1 cellular context compared by ENCODE assay signal in the genomic region with DNA sequence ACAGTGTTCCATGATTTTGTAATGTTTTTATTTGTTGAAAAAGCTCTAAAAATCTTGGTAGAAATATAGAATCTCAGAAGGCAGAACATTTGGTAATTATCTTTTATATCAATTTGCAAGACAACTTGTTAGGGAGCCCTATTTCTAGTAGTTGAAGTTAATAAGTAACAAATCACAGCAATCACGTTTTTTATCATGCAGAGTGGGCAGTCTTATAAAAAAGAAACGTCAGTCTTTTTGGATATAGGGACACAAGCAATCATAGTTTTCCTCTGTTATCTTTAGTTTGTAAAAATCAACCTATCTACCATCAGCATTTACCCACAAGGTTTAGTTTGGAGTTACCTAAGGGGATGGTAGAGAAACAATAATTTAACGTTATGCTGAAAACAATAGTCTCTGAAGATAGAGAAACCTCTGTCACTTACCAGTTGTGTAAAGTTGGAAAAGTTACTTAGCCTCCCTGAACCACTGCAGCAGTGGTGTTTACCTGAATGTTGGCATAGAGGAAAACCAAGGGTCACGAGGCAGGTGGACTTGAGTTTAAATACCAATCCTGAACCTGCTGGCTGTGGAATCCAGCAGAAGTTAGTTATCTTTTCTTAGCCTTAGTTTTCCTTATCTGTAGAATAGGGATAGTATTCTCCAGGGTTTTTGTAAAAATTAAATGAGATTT.
TF ChIP-seq lines count a peak whose summit lies in the region.

No MANE protein-coding gene starts in this region.

TF ChIP-seq in HCT116, 20 proteins besides CTCF, POLR2A, EP300 and RAD21 (continued from another document):
- TF ChIP-seq, protein P1, sequence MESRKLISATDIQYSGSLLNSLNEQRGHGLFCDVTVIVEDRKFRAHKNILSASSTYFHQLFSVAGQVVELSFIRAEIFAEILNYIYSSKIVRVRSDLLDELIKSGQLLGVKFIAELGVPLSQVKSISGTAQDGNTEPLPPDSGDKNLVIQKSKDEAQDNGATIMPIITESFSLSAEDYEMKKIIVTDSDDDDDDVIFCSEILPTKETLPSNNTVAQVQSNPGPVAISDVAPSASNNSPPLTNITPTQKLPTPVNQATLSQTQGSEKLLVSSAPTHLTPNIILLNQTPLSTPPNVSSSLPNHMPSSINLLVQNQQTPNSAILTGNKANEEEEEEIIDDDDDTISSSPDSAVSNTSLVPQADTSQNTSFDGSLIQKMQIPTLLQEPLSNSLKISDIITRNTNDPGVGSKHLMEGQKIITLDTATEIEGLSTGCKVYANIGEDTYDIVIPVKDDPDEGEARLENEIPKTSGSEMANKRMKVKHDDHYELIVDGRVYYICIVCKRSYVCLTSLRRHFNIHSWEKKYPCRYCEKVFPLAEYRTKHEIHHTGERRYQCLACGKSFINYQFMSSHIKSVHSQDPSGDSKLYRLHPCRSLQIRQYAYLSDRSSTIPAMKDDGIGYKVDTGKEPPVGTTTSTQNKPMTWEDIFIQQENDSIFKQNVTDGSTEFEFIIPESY (IDR thresholded peaks at IDR 0.05; ENCODE audit: extremely low read depth, insufficient replicate concordance, low read length) = no peak
- TF ChIP-seq SRF (IDR thresholded peaks at IDR 0.05; ENCODE audit: low read depth) = no peak
- no peak for TF ChIP-seq TCF7L2 (IDR thresholded peaks at IDR 0.05; ENCODE audit: borderline replicate concordance, extremely low read depth, insufficient read depth, insufficient read length)
- TF ChIP-seq ELF1 (IDR thresholded peaks at IDR 0.05; ENCODE audit: borderline replicate concordance, low read depth) = no peak
- no peak for TF ChIP-seq CEBPB (IDR thresholded peaks at IDR 0.05; ENCODE audit: low read depth)
- no peak for TF ChIP-seq ZFX (IDR thresholded peaks at IDR 0.05)
- no peak for TF ChIP-seq YY1 (IDR thresholded peaks at IDR 0.05; ENCODE audit: extremely low read depth, insufficient replicate concordance, low read depth, low read length)
- TF ChIP-seq, protein P2, sequence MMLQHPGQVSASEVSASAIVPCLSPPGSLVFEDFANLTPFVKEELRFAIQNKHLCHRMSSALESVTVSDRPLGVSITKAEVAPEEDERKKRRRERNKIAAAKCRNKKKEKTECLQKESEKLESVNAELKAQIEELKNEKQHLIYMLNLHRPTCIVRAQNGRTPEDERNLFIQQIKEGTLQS (IDR thresholded peaks at IDR 0.05) = no peak
- TF ChIP-seq, protein P3, sequence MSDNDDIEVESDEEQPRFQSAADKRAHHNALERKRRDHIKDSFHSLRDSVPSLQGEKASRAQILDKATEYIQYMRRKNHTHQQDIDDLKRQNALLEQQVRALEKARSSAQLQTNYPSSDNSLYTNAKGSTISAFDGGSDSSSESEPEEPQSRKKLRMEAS (IDR thresholded peaks at IDR 0.05) = no peak
- TF ChIP-seq JUND (IDR thresholded peaks at IDR 0.05) = no peak
